19 cellular contexts compared by ENCODE assay signal in the genomic region with DNA sequence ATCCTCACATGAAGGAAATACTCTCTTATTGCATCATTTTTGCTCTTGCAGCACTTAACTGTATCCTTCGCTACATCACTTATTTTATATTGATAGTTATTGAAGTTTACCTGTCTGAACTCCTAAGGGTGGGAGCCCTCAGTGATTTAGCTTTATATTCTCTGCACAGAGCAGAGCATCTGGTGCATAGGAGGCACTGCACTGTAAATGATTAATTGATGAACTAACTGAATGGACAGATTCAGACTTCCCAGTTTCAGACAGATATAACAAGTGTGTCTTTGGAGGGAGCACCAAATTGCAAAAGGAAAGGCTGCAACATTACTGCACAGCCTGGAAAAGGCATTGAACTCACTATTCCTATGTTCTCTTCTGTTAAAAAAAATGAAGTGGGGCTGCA.
"Had no signal": no experiment of that assay in that cellular context is flagged by ENCODE, and none has a peak within 500 bp of the region (broad histone marks: within the 10 kb centered on the region; RNA-seq: fewer than 3 reads in every experiment).

No MANE protein-coding gene starts in this region.

- H3K4me2 ChIP-seq: hepatocyte had no signal

- H3K4me1 ChIP-seq: esophagus muscularis mucosa, gastroesophageal sphincter, spleen, tibial artery, upper lobe of right lung, vagina had no signal

- FAIRE-seq: kidney had no signal

- ATAC-seq: gastroesophageal sphincter; naive thymus-derived CD4-positive, alpha-beta T cell; right cardiac atrium; stimulated activated memory B cell treated with anti-CD40 and anti-IgM and Interleukin-4, amounts not matched to agents 10 μg/mL and 1 μg/mL and 100 μg/mL, for 72 hours; upper lobe of right lung had no signal

- H3K4me3 ChIP-seq: esophagus muscularis mucosa, gastroesophageal sphincter, hepatocyte, spleen, tibial artery, upper lobe of right lung, vagina had no signal

- H3K9me3 ChIP-seq: tibial artery, upper lobe of right lung had no signal

- DNase-seq: effector memory CD4-positive, alpha-beta T cell; head of caudate nucleus; kidney; naive thymus-derived CD4-positive, alpha-beta T cell; nephron progenitor cell; posterior cingulate gyrus; right cardiac atrium; spleen; stimulated activated CD4-positive, alpha-beta T cell treated with anti-CD3 and anti-CD28 coated beads, Interleukin-15, amount 100 ng/mL, for 24 hours; stimulated activated CD4-positive, alpha-beta T cell treated with anti-CD3 and anti-CD28 coated beads, Interleukin-1b, Interleukin-23, amount 100 ng/mL, for 48 hours; stimulated activated CD4-positive, alpha-beta T cell treated with anti-CD3 and anti-CD28 coated beads, Interleukin-4, amount 100 ng/mL, for 24 hours; tibial artery; upper lobe of right lung had no signal

- H3K27ac ChIP-seq: epithelial cell of prostate, esophagus muscularis mucosa, gastroesophageal sphincter, hepatocyte, spleen, tibial artery, upper lobe of right lung, vagina had no signal

- H3K27me3 ChIP-seq: esophagus muscularis mucosa, gastroesophageal sphincter, hepatocyte, spleen, tibial artery, upper lobe of right lung, vagina had no signal

- H3K36me3 ChIP-seq: esophagus muscularis mucosa, gastroesophageal sphincter, spleen, tibial artery, upper lobe of right lung, vagina had no signal

- H2AFZ ChIP-seq: hepatocyte had no signal

- H3K79me2 ChIP-seq: hepatocyte had no signal
